12 cellular contexts compared by ENCODE assay signal in the genomic region with DNA sequence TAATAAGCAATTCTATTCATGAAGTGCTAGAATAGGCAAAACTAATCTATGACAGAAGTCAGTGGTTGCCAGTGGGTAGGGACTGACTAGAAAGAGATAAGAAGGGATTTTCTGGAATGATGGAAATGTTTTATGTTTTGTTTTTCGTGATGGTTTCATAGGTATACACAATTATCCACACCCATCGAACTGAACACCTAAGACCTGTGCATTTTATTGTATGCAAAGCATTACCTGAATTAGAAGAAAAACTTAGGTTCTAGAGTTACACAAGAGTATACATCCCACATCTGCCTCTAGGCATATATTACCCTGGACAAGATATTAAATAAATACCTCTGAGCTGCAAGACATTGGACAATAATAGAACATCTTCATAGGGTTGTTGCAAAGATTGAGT.
"Had no signal": no experiment of that assay in that cellular context is flagged by ENCODE, and none has a peak within 500 bp of the region (broad histone marks: within the 10 kb centered on the region; RNA-seq: fewer than 3 reads in every experiment).

No MANE protein-coding gene starts in this region.

- H3K4me1 ChIP-seq: testis had no signal

- H3K27me3 ChIP-seq: pancreas, testis had no signal

- H3K9me3 Mint-ChIP-seq: stimulated activated naive CD8-positive, alpha-beta T cell treated with anti-CD3 and anti-CD28 coated beads, Interleukin-15, amount 100 ng/mL, for 72 hours; T-helper 2 cell treated with Interferon-gamma antibody and Interleukin-4, amounts not matched to agents 5 μg/mL and 100 μg/mL, for 36 hours had no signal

- H3K9me3 ChIP-seq: pancreas, testis had no signal

- H3K4me3 Mint-ChIP-seq: activated CD4-positive, alpha-beta T cell treated with anti-CD3 and anti-CD28 coated beads, Interleukin-2, amount 10 ng/mL, durations not matched to agents 7 days and 5 days; stimulated activated naive CD8-positive, alpha-beta T cell treated with anti-CD3 and anti-CD28 coated beads, Interleukin-15, amount 100 ng/mL, for 72 hours; T-helper 2 cell treated with Interferon-gamma antibody and Interleukin-4, amounts not matched to agents 5 μg/mL and 100 μg/mL, for 36 hours had no signal

- H3K27ac Mint-ChIP-seq: activated CD4-positive, alpha-beta T cell treated with anti-CD3 and anti-CD28 coated beads, Interleukin-2, amount 10 ng/mL, durations not matched to agents 7 days and 5 days; stimulated activated naive CD8-positive, alpha-beta T cell treated with anti-CD3 and anti-CD28 coated beads, Interleukin-15, amount 100 ng/mL, for 72 hours; T-helper 2 cell treated with Interferon-gamma antibody and Interleukin-4, amounts not matched to agents 5 μg/mL and 100 μg/mL, for 36 hours had no signal

- H3K4me3 ChIP-seq: pancreas, testis had no signal

- H3K27ac ChIP-seq: testis had no signal

- H3K36me3 ChIP-seq: pancreas had no signal

- ATAC-seq: left ventricle myocardium superior; pancreas; stimulated activated naive CD8-positive, alpha-beta T cell treated with anti-CD3 and anti-CD28 coated beads, Interleukin-15, amount 100 ng/mL, for 72 hours had no signal

- DNase-seq: activated CD4-positive, alpha-beta T cell treated with anti-CD3 and anti-CD28 coated beads, Interleukin-2, amount 10 ng/mL, durations not matched to agents 7 days and 5 days; activated CD4-positive, CD25-positive, alpha-beta regulatory T cell; activated CD8-positive, alpha-beta memory T cell treated with anti-CD3 and anti-CD28 coated beads for 24 hours; activated naive CD4-positive, alpha-beta T cell treated with Interleukin-2 at 50 U/mL for 16 hours; aorta; erythroblast; left ventricle myocardium superior; pancreas; stimulated activated CD4-positive, alpha-beta T cell treated with anti-CD3 and anti-CD28 coated beads, Interleukin-1b, Interleukin-23, amount 100 ng/mL, for 48 hours; stimulated activated naive CD8-positive, alpha-beta T cell treated with anti-CD3 and anti-CD28 coated beads, Interleukin-15, amount 100 ng/mL, for 72 hours; testis had no signal
